In genomic region chr20:16119909-16120308, GRCh38 we compare ENCODE assay signal across 1 cellular context.
TF ChIP-seq lines count a peak whose summit lies in the region.

No MANE protein-coding gene starts in this region.

TF ChIP-seq in HepG2, 621 proteins besides CTCF, POLR2A, EP300 and RAD21 (continued from another document and continues in another):
- TF ChIP-seq HNF1A (IDR thresholded peaks at IDR 0.05; ENCODE audit: low read depth) (no peak), HNF1A (CRISPR knock-in tag; IDR thresholded peaks at IDR 0.05; ENCODE audit: borderline replicate concordance) (no peak), KMT2A (CRISPR knock-in tag; IDR thresholded peaks at IDR 0.05) (no peak), FOXA3 (CRISPR knock-in tag; IDR thresholded peaks at IDR 0.05) (peak; percentile 53; the same call in 1 of the 2 replicates), ZNF788 (CRISPR knock-in tag; IDR thresholded peaks at IDR 0.05; ENCODE audit: borderline replicate concordance) (no peak), FOXP1 (IDR thresholded peaks at IDR 0.05) (no peak), FOXP1 (CRISPR knock-in tag; IDR thresholded peaks at IDR 0.05) (peak; percentile 72; the same call in 1 of the 2 replicates), PBX2 (CRISPR knock-in tag; IDR thresholded peaks at IDR 0.05) (no peak), THAP11 (CRISPR knock-in tag; IDR thresholded peaks at IDR 0.05) (no peak), SMARCC2 (IDR thresholded peaks at IDR 0.05) (no peak), ZNF354B (CRISPR knock-in tag; IDR thresholded peaks at IDR 0.05) (no peak), ZNF598 (CRISPR knock-in tag; IDR thresholded peaks at IDR 0.05; ENCODE audit: borderline replicate concordance) (no peak), ZMAT5 (CRISPR knock-in tag; IDR thresholded peaks at IDR 0.05; ENCODE audit: borderline replicate concordance, low read depth) (no peak), ZNF709 (CRISPR knock-in tag; IDR thresholded peaks at IDR 0.05) (no peak), ZNF724P (CRISPR knock-in tag; IDR thresholded peaks at IDR 0.05; ENCODE audit: borderline replicate concordance) (no peak), ZNF776 (CRISPR knock-in tag; IDR thresholded peaks at IDR 0.05) (no peak), RERE (CRISPR knock-in tag; IDR thresholded peaks at IDR 0.05; ENCODE audit: low read depth) (no peak), PHF20 (CRISPR knock-in tag; IDR thresholded peaks at IDR 0.05) (peak; percentile 36; the same call in 1 of the 2 replicates), ZBTB14 (CRISPR knock-in tag; IDR thresholded peaks at IDR 0.05) (no peak), ARID4A (CRISPR knock-in tag; IDR thresholded peaks at IDR 0.05; ENCODE audit: borderline replicate concordance) (no peak), ZNF570 (CRISPR knock-in tag; IDR thresholded peaks at IDR 0.05; ENCODE audit: borderline replicate concordance) (no peak), STAT6 (CRISPR knock-in tag; IDR thresholded peaks at IDR 0.05; ENCODE audit: borderline replicate concordance) (no peak), AFF4 (CRISPR knock-in tag; IDR thresholded peaks at IDR 0.05) (no peak), ARID2 (CRISPR knock-in tag; IDR thresholded peaks at IDR 0.05; ENCODE audit: borderline replicate concordance) (no peak), ZNF891 (CRISPR knock-in tag; IDR thresholded peaks at IDR 0.05) (no peak), ZNF143 (CRISPR knock-in tag; IDR thresholded peaks at IDR 0.05) (no peak), ZNF296 (CRISPR knock-in tag; conservative IDR thresholded peaks at IDR 0.05) (no peak), ZNF782 (CRISPR knock-in tag; IDR thresholded peaks at IDR 0.05; ENCODE audit: borderline replicate concordance) (no peak), ISL2 (CRISPR knock-in tag; IDR thresholded peaks at IDR 0.05) (peak; percentile 78; the same call in 1 of the 2 replicates), HOXA7 (CRISPR knock-in tag; IDR thresholded peaks at IDR 0.05) (no peak), RELA (CRISPR knock-in tag; IDR thresholded peaks at IDR 0.05) (no peak), ZNF432 (CRISPR knock-in tag; IDR thresholded peaks at IDR 0.05; ENCODE audit: borderline replicate concordance) (no peak), TEAD2 (CRISPR knock-in tag; IDR thresholded peaks at IDR 0.05) (no peak)
